8 cellular contexts compared by ENCODE assay signal in genomic region chr19:10286803-10287737, GRCh38. TPM values are rescaled to one million over a fixed set of nuclear protein-coding genes. Genes with fewer than 3 reads are reported as not detected.
DNase-seq lines count a peak whose midpoint lies in the region; ATAC-seq, FAIRE-seq and TF ChIP-seq lines count a peak whose summit lies in the region.

ICAM4 (plus strand) TSS chr19:10286955; CDS start chr19:10287013, 58 bp downstream.

- POLR2A ChIA-PET in CD8-positive, alpha-beta T cell (lab: Charles Lee), result interaction anchor here (0.7 to 2.7 kb wide), 5 partner anchors 16 to 128 kb away, joined by 3 to 9 read pairs (median 4); partner anchors contain the start of genes ICAM1, RAVER1 and TYK2

- peaks cover 26% of the 10 kb centered on the region for H3K27me3 ChIP-seq in CD8-positive, alpha-beta T cell (ENCODE audit: insufficient read depth, low read length)

- peaks cover 52% of the 10 kb centered on the region for H3K4me1 Mint-ChIP-seq in CD8-positive, alpha-beta T cell (ENCODE audit: low read depth)
- peaks cover 35% of the 10 kb centered on the region for H3K4me1 Mint-ChIP-seq in activated naive CD8-positive, alpha-beta T cell (ENCODE audit: low read depth)
- H3K4me1 Mint-ChIP-seq in endothelial cell (ENCODE audit: unreplicated experiment), result peaks cover 16% of the 10 kb centered on the region

- no peaks in the 10 kb centered on the region for H3K9me3 ChIP-seq in CD8-positive, alpha-beta T cell (ENCODE audit: low read length)

- no peak within 1 kb of the TSS for H3K4me3 ChIP-seq in CD8-positive, alpha-beta T cell (ENCODE audit: low read depth, low read length)

- peaks cover 31% of the 10 kb centered on the region for H3K27me3 Mint-ChIP-seq in CD8-positive, alpha-beta T cell (ENCODE audit: low read depth)
- H3K27me3 Mint-ChIP-seq in activated naive CD8-positive, alpha-beta T cell, result peaks cover 4% of the 10 kb centered on the region
- peaks cover 23% of the 10 kb centered on the region for H3K27me3 Mint-ChIP-seq in endothelial cell (ENCODE audit: unreplicated experiment)

- H3K27ac Mint-ChIP-seq in CD8-positive, alpha-beta T cell, result no peak within 1 kb of the TSS
- no peak within 1 kb of the TSS for H3K27ac Mint-ChIP-seq in activated naive CD8-positive, alpha-beta T cell
- H3K27ac Mint-ChIP-seq in endothelial cell (ENCODE audit: unreplicated experiment), result no peak within 1 kb of the TSS

- intact Hi-C loops in CD8-positive, alpha-beta T cell (cut with DNase I, micrococcal nuclease), result loop anchor here in 1 of 2 experiments (5.0 kb wide), 1 partner anchor 45 kb away; the partner anchor contains the start of gene RAVER1

- no peak for TF ChIP-seq CTCF in CD8-positive, alpha-beta T cell (IDR thresholded peaks at IDR 0.05)
- TF ChIP-seq CTCF in endothelial cell (IDR thresholded peaks at IDR 0.05; ENCODE audit: unreplicated experiment) (no peak), D721Med (IDR thresholded peaks at IDR 0.05; ENCODE audit: insufficient read depth, missing control alignments) (no peak)

- no peak within 1 kb of the TSS for H3K27ac ChIP-seq in CD8-positive, alpha-beta T cell (ENCODE audit: low read depth, low read length)

- no peak for ATAC-seq in CD8-positive, alpha-beta T cell
- no peak for ATAC-seq in HG03135 (IDR thresholded peaks at IDR 0.05; ENCODE audit: unreplicated experiment)

- peaks cover 57% of the 10 kb centered on the region for H3K4me1 ChIP-seq in CD8-positive, alpha-beta T cell (ENCODE audit: insufficient read depth, low read length)

- CTCF ChIA-PET in CD8-positive, alpha-beta T cell (lab: Charles Lee), result interaction anchor here (0.9 to 5.7 kb wide), 6 partner anchors 10 to 104 kb away, joined by 3 to 24 read pairs (median 5); partner anchors contain the start of gene ICAM1

- H3K36me3 ChIP-seq in CD8-positive, alpha-beta T cell (ENCODE audit: insufficient read depth, low read length), result peaks cover 16% of the 10 kb centered on the region

- no peak for FAIRE-seq in D721Med (lab: Jason Lieb, UNC)

- DNase-seq in CD8-positive, alpha-beta T cell, result no peak
- DNase-seq in Kasumi-1 (lab: John Stamatoyannopoulos, UW) (peak; percentile 89 to 91), left kidney (ENCODE audit: low read depth, low spot score) (peak; percentile 81), endothelial cell (ENCODE audit: low spot score) (no peak), NCI-H146 (lab: John Stamatoyannopoulos, UW) (no peak), D721Med (ENCODE audit: insufficient read length, low spot score) (no peak)

- peak within 1 kb of the TSS; percentile 73 for H3K4me3 Mint-ChIP-seq in CD8-positive, alpha-beta T cell
- peak within 1 kb of the TSS; percentile 48 for H3K4me3 Mint-ChIP-seq in activated naive CD8-positive, alpha-beta T cell
- no peak within 1 kb of the TSS for H3K4me3 Mint-ChIP-seq in endothelial cell (ENCODE audit: unreplicated experiment)

- H3K9me3 Mint-ChIP-seq in CD8-positive, alpha-beta T cell, result no peaks in the 10 kb centered on the region
- no peaks in the 10 kb centered on the region for H3K9me3 Mint-ChIP-seq in activated naive CD8-positive, alpha-beta T cell (ENCODE audit: low read depth)
- no peaks in the 10 kb centered on the region for H3K9me3 Mint-ChIP-seq in endothelial cell (ENCODE audit: unreplicated experiment)

- H3K36me3 Mint-ChIP-seq in CD8-positive, alpha-beta T cell, result peaks cover 34% of the 10 kb centered on the region
- peaks cover 8% of the 10 kb centered on the region for H3K36me3 Mint-ChIP-seq in activated naive CD8-positive, alpha-beta T cell
- H3K36me3 Mint-ChIP-seq in endothelial cell (ENCODE audit: low read depth, unreplicated experiment), result peaks cover 6% of the 10 kb centered on the region

RNA-seq across cellular contexts. Expression of gene ICAM4, which starts in this region (rescaled TPM):
- under 1 TPM in 1 of 2 experiments, not detected in 1; 0.28 TPM for total RNA-seq in CD8-positive, alpha-beta T cell
- 0.36 TPM for total RNA-seq in endothelial cell (ENCODE audit: unreplicated experiment)

Comparison
In these comparisons a context has a peak if more than half of its experiments do, and no peak if none do; other contexts are left out.
1. DNase-seq: peak in Kasumi-1 (2 of 2) and left kidney (single experiment); none in CD8-positive, alpha-beta T cell (0 of 7), endothelial cell (single experiment), NCI-H146 (single experiment) and D721Med (single experiment).